In genomic region chr2:36380624-36381481, GRCh38 we compare ENCODE assay signal across 1 cellular context.
TF ChIP-seq lines count a peak whose summit lies in the region.

No MANE protein-coding gene starts in this region.

TF ChIP-seq in SK-N-SH, 30 proteins besides CTCF, POLR2A, EP300 and RAD21 (continued from another document):
- TF ChIP-seq ZBTB33 (IDR thresholded peaks at IDR 0.05; ENCODE audit: borderline replicate concordance, low read depth) = 0 out of 2 replicates have a peak, but pooled peaks have one; percentile 61
- no peak for TF ChIP-seq RFX5 (IDR thresholded peaks at IDR 0.05; ENCODE audit: low read length)
- 0 out of 2 replicates have a peak, but pooled peaks have one; percentile 23 for TF ChIP-seq USF1 (IDR thresholded peaks at IDR 0.05; ENCODE audit: borderline replicate concordance, low read depth)
- TF ChIP-seq SIN3A (IDR thresholded peaks at IDR 0.05; ENCODE audit: borderline replicate concordance, low read depth, low read length) = 0 out of 2 replicates have a peak, but pooled peaks have one; percentile 41
- peak; percentile 95 for TF ChIP-seq RXRA (IDR thresholded peaks at IDR 0.05; ENCODE audit: borderline replicate concordance, low read depth)
- TF ChIP-seq JUND (IDR thresholded peaks at IDR 0.05) = peak; percentile 47
- TF ChIP-seq POLR2AphosphoS5 (IDR thresholded peaks at IDR 0.05; ENCODE audit: low read depth, low read length) = peak; percentile 24
- TF ChIP-seq MXI1 (IDR thresholded peaks at IDR 0.05; ENCODE audit: low read depth, low read length) = no peak
- peak; percentile 63 for TF ChIP-seq PBX3 (IDR thresholded peaks at IDR 0.05)
- TF ChIP-seq CHD2 (IDR thresholded peaks at IDR 0.05; ENCODE audit: low read length, partially characterized antibody) = no peak
- no peak for TF ChIP-seq USF2 (IDR thresholded peaks at IDR 0.05; ENCODE audit: borderline replicate concordance, low read depth, low read length)
